Comparison of ENCODE assay signal across 1 cellular context in the genomic region with DNA sequence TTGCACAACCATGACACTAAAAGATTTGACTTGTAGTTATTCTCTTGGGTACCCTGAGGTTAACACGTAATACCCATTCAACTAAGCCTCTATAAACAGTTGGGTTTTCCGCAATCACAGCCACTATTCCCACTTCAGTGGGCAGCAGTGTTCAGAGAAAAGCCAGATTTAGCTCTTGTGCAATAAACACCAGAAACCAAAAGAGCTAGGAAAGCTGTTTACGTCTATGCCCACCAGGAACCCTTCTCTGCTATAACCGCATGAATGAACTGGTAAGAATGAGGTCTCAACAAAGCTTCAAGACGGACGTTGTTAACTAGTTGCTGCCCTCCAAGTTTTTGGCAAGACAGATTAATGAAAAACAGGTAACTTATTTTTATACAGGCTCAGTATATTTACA.
TF ChIP-seq lines count a peak whose summit lies in the region.

No MANE protein-coding gene starts in this region.

TF ChIP-seq in GM23338, 12 proteins besides CTCF, POLR2A, EP300 and RAD21 (continued from another document):
- TF ChIP-seq, protein P1, sequence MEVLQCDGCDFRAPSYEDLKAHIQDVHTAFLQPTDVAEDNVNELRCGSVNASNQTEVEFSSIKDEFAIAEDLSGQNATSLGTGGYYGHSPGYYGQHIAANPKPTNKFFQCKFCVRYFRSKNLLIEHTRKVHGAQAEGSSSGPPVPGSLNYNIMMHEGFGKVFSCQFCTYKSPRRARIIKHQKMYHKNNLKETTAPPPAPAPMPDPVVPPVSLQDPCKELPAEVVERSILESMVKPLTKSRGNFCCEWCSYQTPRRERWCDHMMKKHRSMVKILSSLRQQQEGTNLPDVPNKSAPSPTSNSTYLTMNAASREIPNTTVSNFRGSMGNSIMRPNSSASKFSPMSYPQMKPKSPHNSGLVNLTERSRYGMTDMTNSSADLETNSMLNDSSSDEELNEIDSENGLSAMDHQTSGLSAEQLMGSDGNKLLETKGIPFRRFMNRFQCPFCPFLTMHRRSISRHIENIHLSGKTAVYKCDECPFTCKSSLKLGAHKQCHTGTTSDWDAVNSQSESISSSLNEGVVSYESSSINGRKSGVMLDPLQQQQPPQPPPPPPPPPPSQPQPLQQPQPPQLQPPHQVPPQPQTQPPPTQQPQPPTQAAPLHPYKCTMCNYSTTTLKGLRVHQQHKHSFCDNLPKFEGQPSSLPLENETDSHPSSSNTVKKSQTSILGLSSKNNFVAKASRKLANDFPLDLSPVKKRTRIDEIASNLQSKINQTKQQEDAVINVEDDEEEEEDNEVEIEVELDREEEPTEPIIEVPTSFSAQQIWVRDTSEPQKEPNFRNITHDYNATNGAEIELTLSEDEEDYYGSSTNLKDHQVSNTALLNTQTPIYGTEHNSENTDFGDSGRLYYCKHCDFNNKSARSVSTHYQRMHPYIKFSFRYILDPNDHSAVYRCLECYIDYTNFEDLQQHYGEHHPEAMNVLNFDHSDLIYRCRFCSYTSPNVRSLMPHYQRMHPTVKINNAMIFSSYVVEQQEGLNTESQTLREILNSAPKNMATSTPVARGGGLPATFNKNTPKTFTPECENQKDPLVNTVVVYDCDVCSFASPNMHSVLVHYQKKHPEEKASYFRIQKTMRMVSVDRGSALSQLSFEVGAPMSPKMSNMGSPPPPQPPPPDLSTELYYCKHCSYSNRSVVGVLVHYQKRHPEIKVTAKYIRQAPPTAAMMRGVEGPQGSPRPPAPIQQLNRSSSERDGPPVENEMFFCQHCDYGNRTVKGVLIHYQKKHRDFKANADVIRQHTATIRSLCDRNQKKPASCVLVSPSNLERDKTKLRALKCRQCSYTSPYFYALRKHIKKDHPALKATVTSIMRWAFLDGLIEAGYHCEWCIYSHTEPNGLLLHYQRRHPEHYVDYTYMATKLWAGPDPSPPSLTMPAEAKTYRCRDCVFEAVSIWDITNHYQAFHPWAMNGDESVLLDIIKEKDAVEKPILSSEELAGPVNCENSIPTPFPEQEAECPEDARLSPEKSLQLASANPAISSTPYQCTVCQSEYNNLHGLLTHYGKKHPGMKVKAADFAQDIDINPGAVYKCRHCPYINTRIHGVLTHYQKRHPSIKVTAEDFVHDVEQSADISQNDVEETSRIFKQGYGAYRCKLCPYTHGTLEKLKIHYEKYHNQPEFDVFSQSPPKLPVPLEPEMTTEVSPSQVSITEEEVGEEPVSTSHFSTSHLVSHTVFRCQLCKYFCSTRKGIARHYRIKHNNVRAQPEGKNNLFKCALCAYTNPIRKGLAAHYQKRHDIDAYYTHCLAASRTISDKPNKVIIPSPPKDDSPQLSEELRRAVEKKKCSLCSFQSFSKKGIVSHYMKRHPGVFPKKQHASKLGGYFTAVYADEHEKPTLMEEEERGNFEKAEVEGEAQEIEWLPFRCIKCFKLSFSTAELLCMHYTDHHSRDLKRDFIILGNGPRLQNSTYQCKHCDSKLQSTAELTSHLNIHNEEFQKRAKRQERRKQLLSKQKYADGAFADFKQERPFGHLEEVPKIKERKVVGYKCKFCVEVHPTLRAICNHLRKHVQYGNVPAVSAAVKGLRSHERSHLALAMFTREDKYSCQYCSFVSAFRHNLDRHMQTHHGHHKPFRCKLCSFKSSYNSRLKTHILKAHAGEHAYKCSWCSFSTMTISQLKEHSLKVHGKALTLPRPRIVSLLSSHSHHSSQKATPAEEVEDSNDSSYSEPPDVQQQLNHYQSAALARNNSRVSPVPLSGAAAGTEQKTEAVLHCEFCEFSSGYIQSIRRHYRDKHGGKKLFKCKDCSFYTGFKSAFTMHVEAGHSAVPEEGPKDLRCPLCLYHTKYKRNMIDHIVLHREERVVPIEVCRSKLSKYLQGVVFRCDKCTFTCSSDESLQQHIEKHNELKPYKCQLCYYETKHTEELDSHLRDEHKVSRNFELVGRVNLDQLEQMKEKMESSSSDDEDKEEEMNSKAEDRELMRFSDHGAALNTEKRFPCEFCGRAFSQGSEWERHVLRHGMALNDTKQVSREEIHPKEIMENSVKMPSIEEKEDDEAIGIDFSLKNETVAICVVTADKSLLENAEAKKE (CRISPR knock-in tag; IDR thresholded peaks at IDR 0.05): no peak
- no peak for TF ChIP-seq STAT1 (IDR thresholded peaks at IDR 0.05; ENCODE audit: unreplicated experiment)
- TF ChIP-seq JUNB (IDR thresholded peaks at IDR 0.05; ENCODE audit: unreplicated experiment): no peak
TF ChIP-seq in GM23338: peak in this region for 0.
